ENCODE assay signal across 19 cellular contexts in the genomic region with DNA sequence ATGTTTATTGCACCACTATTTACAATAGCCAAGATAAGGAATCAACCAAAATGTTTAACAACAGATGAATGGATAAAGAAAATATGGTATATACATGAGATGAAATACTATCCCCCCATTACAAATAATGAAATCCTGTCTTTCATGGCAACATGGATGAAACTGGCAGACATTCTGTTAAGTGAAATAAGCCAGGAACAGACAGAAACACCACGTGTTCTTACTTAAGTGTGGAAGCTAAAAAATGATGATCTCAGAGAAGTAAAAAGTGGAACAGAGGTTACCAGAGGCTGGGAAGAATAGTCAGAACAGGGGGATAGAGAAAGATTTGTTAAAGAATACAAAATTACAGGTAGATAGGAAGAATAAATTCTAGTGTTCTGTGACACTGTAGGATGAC.
DNase-seq lines count a peak whose midpoint lies in the region; ATAC-seq and TF ChIP-seq lines count a peak whose summit lies in the region.
"Had no signal": no experiment of that assay in that cellular context is flagged by ENCODE, and none has a peak within 500 bp of the region (broad histone marks: within the 10 kb centered on the region; RNA-seq: fewer than 3 reads in every experiment).

No MANE protein-coding gene starts in this region.

- H4K20me1 ChIP-seq in IMR-90 (ENCODE audit: insufficient read depth, low read length) = no peaks in the 10 kb centered on the region

- H3K9me3 ChIP-seq in IMR-90 (ENCODE audit: control insufficient read depth, insufficient read depth, low read length) = no peaks in the 10 kb centered on the region
- peaks cover 0 to 4% of the 10 kb centered on the region in 2 donors for H3K9me3 ChIP-seq in neuronal stem cell (replicated peaks in 1 of 2; ENCODE audit: control insufficient read depth in 2 of 2, insufficient read depth in 1 of 2, low read depth in 1 of 2, low read length in 2 of 2)
- H3K9me3 ChIP-seq: transverse colon had no signal

- TF ChIP-seq CTCF in IMR-90 (conservative IDR thresholded peaks at IDR 0.05; ENCODE audit: low read depth, low read length) = no peak
- no peak for TF ChIP-seq CTCF in VCaP (conservative IDR thresholded peaks at IDR 0.05)
- TF ChIP-seq CTCF in type B pancreatic cell (conservative IDR thresholded peaks at IDR 0.05) = no peak

- H4K5ac ChIP-seq in IMR-90 (ENCODE audit: low read depth, low read length) = no peak overlapping the region

- no peak overlapping the region for H3K14ac ChIP-seq in IMR-90 (replicated peaks; ENCODE audit: low read depth, low read length)
- H3K14ac ChIP-seq in neuronal stem cell (ENCODE audit: low read length) = no peak overlapping the region

- H3K27me3 Mint-ChIP-seq in type B pancreatic cell = no peaks in the 10 kb centered on the region
- H3K27me3 Mint-ChIP-seq: dendritic cell treated with granulocyte-macrophage colony-stimulating factor and Interleukin-4, amounts not matched to agents 40 ng/mL and 50 ng/mL, for 4 days had no signal

- H2BK12ac ChIP-seq in neuronal stem cell (ENCODE audit: low read length) = no peak overlapping the region

- H4K8ac ChIP-seq in IMR-90 (ENCODE audit: low read depth in 2 of 2, low read length in 2 of 2) (no peak overlapping the region), neuronal stem cell (ENCODE audit: low read depth, low read length) (no peak overlapping the region)

- no peak overlapping the region for H3K4me3 Mint-ChIP-seq in type B pancreatic cell
- H3K4me3 Mint-ChIP-seq: dendritic cell treated with granulocyte-macrophage colony-stimulating factor and Interleukin-4, amounts not matched to agents 40 ng/mL and 50 ng/mL, for 4 days had no signal

- no peak overlapping the region for H3K9ac ChIP-seq in IMR-90 (ENCODE audit: low read depth, low read length)
- H3K9ac ChIP-seq in neuronal stem cell (ENCODE audit: low read depth, low read length, poor library complexity) = no peak overlapping the region
- H3K9ac ChIP-seq: GM23248 had no signal

- no peak overlapping the region for H3K4me3 ChIP-seq in IMR-90 (ENCODE audit: insufficient read depth, low read depth, low read length)
- no peak overlapping the region for H3K4me3 ChIP-seq in neuronal stem cell (ENCODE audit: low read length in 2 of 2)
- H3K4me3 ChIP-seq: GM23248, transverse colon had no signal

- H2BK15ac ChIP-seq in IMR-90 (ENCODE audit: low read depth, low read length) (no peak overlapping the region), neuronal stem cell (ENCODE audit: low read length) (no peak overlapping the region)

- no peak overlapping the region for H2BK20ac ChIP-seq in IMR-90 (ENCODE audit: low read depth, low read length)

- no TSS peak for BruUV-seq in IMR-90 (replicated peaks; lab: Mats Ljungman, UMichigan)

- no peaks in the 10 kb centered on the region for H3K9me1 ChIP-seq in IMR-90 (ENCODE audit: insufficient read depth, low read length)

- H3K27ac ChIP-seq in IMR-90 (ENCODE audit: insufficient read depth, low read length) = no peak overlapping the region
- peak overlapping the region; percentile 49 for H3K27ac ChIP-seq in VCaP
- peak overlapping the region; percentile 50 for H3K27ac ChIP-seq in neuronal stem cell (replicated peaks; ENCODE audit: low read length)
- H3K27ac ChIP-seq: GM23248 had no signal

- H3K27me3 ChIP-seq in IMR-90 (ENCODE audit: control insufficient read depth, insufficient read depth, low read length) (no peaks in the 10 kb centered on the region), neuronal stem cell (ENCODE audit: control insufficient read depth in 3 of 3, insufficient read depth in 3 of 3, low read depth in 1 of 3, low read length in 3 of 3) (no peaks in the 10 kb centered on the region)
- H3K27me3 ChIP-seq: transverse colon had no signal

- H3K56ac ChIP-seq in IMR-90 (ENCODE audit: extremely low read depth, insufficient read depth, low read length) = no peak overlapping the region

- no peaks in the 10 kb centered on the region for H3K79me1 ChIP-seq in IMR-90 (ENCODE audit: low read depth in 1 of 2, low read length in 2 of 2)
- H3K79me1 ChIP-seq in neuronal stem cell (ENCODE audit: low read depth, low read length) = no peaks in the 10 kb centered on the region

- TF ChIP-seq RAD21 in IMR-90 (IDR thresholded peaks at IDR 0.05; ENCODE audit: low read length) = no peak

- H3K36me3 Mint-ChIP-seq in type B pancreatic cell = peaks cover 5% of the 10 kb centered on the region

- H3K9me3 Mint-ChIP-seq in type B pancreatic cell = peaks cover 4% of the 10 kb centered on the region

- ATAC-seq in IMR-90 (ENCODE audit: low read depth) = peak; percentile 32; the same call in 1 of the 2 replicates
- ATAC-seq in HG03025 (IDR thresholded peaks at IDR 0.05; ENCODE audit: low FRiP score, unreplicated experiment) = no peak
- ATAC-seq in HG03432 (IDR thresholded peaks at IDR 0.05; ENCODE audit: unreplicated experiment) = no peak

- H2AFZ ChIP-seq in IMR-90 (replicated peaks; ENCODE audit: low read length, poor library complexity) = no peak overlapping the region
- no peak overlapping the region for H2AFZ ChIP-seq in neuronal stem cell (ENCODE audit: low read length)
- H2AFZ ChIP-seq: GM23248 had no signal

- dilution Hi-C loops in IMR-90 (cut with HindIII; ENCODE audit: low sequenced_read_pairs, unreplicated experiment) = no loop called here

- no peak overlapping the region for H2AK9ac ChIP-seq in IMR-90 (replicated peaks; ENCODE audit: low read depth, low read length, poor library complexity)

- H3K23ac ChIP-seq in IMR-90 (ENCODE audit: low read depth, low read length) = no peak overlapping the region
- no peak overlapping the region for H3K23ac ChIP-seq in neuronal stem cell (ENCODE audit: low read depth, low read length, poor library complexity)

- in situ Hi-C loops in IMR-90 (cut with MboI; ENCODE audit: low sequenced_read_pairs) = no loop called here

- H3K36me3 ChIP-seq in IMR-90 (ENCODE audit: control insufficient read depth, insufficient read depth, low read length) (no peaks in the 10 kb centered on the region), neuronal stem cell (replicated peaks in 1 of 2; ENCODE audit: control insufficient read depth in 2 of 2, insufficient read depth in 2 of 2, low read length in 2 of 2) (no peaks in the 10 kb centered on the region)
- H3K36me3 ChIP-seq: transverse colon had no signal

- H3K4me2 ChIP-seq in IMR-90 (ENCODE audit: low read depth, low read length) = no peak overlapping the region
- no peak overlapping the region for H3K4me2 ChIP-seq in neuronal stem cell (ENCODE audit: insufficient read depth, low read length, poor library complexity, severe bottlenecking)

- DNase-seq in IMR-90 (peak; percentile 51), fibroblast of peridontal ligament (ENCODE audit: extremely low read depth) (peak; percentile 74), neuronal stem cell (ENCODE audit: low spot score) (no peak), type B pancreatic cell (ENCODE audit: extremely low spot score, unreplicated experiment) (no peak)
- DNase-seq: activated CD4-positive, alpha-beta T cell treated with anti-CD3 and anti-CD28 coated beads, Interleukin-2, amount 50 U/mL, for 48 hours; activated naive CD4-positive, alpha-beta T cell treated with anti-CD3 and anti-CD28 coated beads, Interleukin-2, amount 50 U/mL, for 16 hours; activated T-cell treated with anti-CD3 and anti-CD28 coated beads, Interleukin-2, amount 50 U/mL, for 1 hour; AML-193; Calu3; GM23248; Kasumi-1; NCI-H1105 treated with DMSO at 0.1 percent for 48 hours; retina; stimulated activated CD4-positive, alpha-beta T cell treated with anti-CD3 and anti-CD28 coated beads, Interleukin-12 subunit alpha, Interleukin-12 subunit beta, amount 100 ng/mL, for 4 hours; transverse colon had no signal

- H3K4me1 Mint-ChIP-seq in type B pancreatic cell (ENCODE audit: unreplicated experiment) = peaks cover 22% of the 10 kb centered on the region

- H2BK5ac ChIP-seq in IMR-90 (ENCODE audit: low read depth, low read length, poor library complexity, severe bottlenecking) (no peak overlapping the region), neuronal stem cell (ENCODE audit: low read length) (no peak overlapping the region)

- H3K18ac ChIP-seq in IMR-90 (ENCODE audit: low read depth, low read length) = no peak overlapping the region
- H3K18ac ChIP-seq in neuronal stem cell (ENCODE audit: low read length) = no peak overlapping the region

- no peak for TF ChIP-seq POLR2A in IMR-90 (IDR thresholded peaks at IDR 0.05; ENCODE audit: low read depth, low read length)

- 0% methylated on average over 1 of the region's 1 CpG; no CpG with 5 or more reads in 1 of the 2 experiments for WGBS in IMR-90 (ENCODE audit: extremely low coverage in 2 of 2, insufficient read length in 1 of 2), 2 experiments
- WGBS in neuronal stem cell (ENCODE audit: extremely low coverage in 2 of 2, insufficient read length in 2 of 2, insufficient replicate concordance in 1 of 2), 2 donors = no CpG with 5 or more reads among the region's 1 CpG

- H3K4me1 ChIP-seq in IMR-90 (ENCODE audit: control insufficient read depth, insufficient read depth, low read length) (peaks cover 2% of the 10 kb centered on the region; the same call in 1 of the 2 replicates), neuronal stem cell (ENCODE audit: control insufficient read depth in 2 of 2, insufficient read depth in 1 of 2, low read depth in 1 of 2, low read length in 2 of 2) (peaks cover 4 to 16% of the 10 kb centered on the region in 2 donors)

- no peak overlapping the region for H2AK5ac ChIP-seq in IMR-90 (ENCODE audit: low read depth, low read length)
- H2AK5ac ChIP-seq in neuronal stem cell (ENCODE audit: low read depth, low read length) = no peak overlapping the region

- intact Hi-C loops in IMR-90 (cut with micrococcal nuclease) = no loop called here

- H4K91ac ChIP-seq in IMR-90 (ENCODE audit: insufficient read depth, low read depth, low read length) = no peak overlapping the region
- H4K91ac ChIP-seq in neuronal stem cell (ENCODE audit: low read depth, low read length, poor library complexity) = no peak overlapping the region

- H2BK120ac ChIP-seq in IMR-90 (ENCODE audit: low read depth, low read length) (no peak overlapping the region), neuronal stem cell (ENCODE audit: low read depth, low read length) (no peak overlapping the region)

- H3K27ac Mint-ChIP-seq in type B pancreatic cell = no peak overlapping the region
- H3K27ac Mint-ChIP-seq: dendritic cell treated with granulocyte-macrophage colony-stimulating factor and Interleukin-4, amounts not matched to agents 40 ng/mL and 50 ng/mL, for 4 days had no signal

- H3K4ac ChIP-seq in IMR-90 (ENCODE audit: low read depth, low read length) (no peak overlapping the region), neuronal stem cell (ENCODE audit: low read length) (no peak overlapping the region)

- CTCF ChIA-PET in IMR-90 (lab: Yijun Ruan, JAX) = interaction anchor here (1.0 kb wide), 1 partner anchor 20 kb away, joined by 3 read pairs; no protein-coding TSS in a partner anchor

- POLR2A ChIA-PET in IMR-90 (lab: Charles Lee; ENCODE audit: unreplicated experiment) = no interaction called here

TF ChIP-seq in IMR-90, 13 proteins besides CTCF, POLR2A, EP300 and RAD21:
- TF ChIP-seq CEBPB (IDR thresholded peaks at IDR 0.05; ENCODE audit: low read depth, low read length) = no peak
TF ChIP-seq in IMR-90: peak in this region for 0.

Comparison
In these comparisons a context has a peak if more than half of its experiments do, and no peak if none do; other contexts are left out.
1. DNase-seq: peak in IMR-90 (single experiment) and fibroblast of peridontal ligament (single experiment); none in neuronal stem cell (single experiment) and type B pancreatic cell (single experiment).